In the genomic region with DNA sequence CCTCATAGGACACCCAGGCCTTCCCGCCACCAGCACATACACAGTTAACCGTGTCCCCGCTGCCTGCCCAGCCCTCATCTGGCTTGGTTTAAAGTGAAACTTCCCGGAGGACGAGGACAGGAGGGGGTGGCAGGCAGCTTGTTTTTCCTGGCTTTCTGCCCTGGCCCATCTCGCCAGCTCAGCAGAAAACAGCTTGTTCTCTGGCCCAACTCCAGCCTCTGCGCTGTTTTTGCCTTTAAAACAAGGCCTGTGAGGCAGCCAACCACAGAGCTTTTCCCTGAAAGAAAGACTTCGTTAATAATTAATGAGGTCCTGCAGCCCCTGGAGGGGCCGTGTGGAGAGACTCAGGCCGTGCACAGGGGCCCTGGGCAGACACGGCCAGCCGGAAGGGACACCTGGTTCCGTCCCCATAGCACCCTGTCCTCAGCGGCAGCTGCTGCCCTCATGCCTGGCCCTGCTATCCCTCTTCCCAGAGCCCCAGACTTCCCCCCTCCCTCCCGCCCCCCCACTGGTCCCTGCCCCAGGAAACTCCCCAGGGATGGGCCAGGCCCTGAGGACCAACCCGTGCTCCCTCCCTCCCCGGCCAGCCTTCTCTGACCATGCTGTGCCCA, we compare ENCODE assay signal across 8 cellular contexts.
DNase-seq lines count a peak whose midpoint lies in the region; ATAC-seq and TF ChIP-seq lines count a peak whose summit lies in the region.

No MANE protein-coding gene starts in this region.

- H3K4me3 ChIP-seq in ACC112 (ENCODE audit: low read depth, low read length), result peak overlapping the region; percentile 52; the same call in 1 of the 2 replicates
- H3K4me3 ChIP-seq in heart left ventricle, result peak overlapping the region in 7 of 12 donors; percentile 0 to 29 (median 11)

- H3K27me3 ChIP-seq in ACC112 (ENCODE audit: insufficient read depth, low read length) (no peaks in the 10 kb centered on the region), heart left ventricle (no peaks in the 10 kb centered on the region)

- H3K9me3 ChIP-seq in heart left ventricle, result no peaks in the 10 kb centered on the region

- H3K36me3 Mint-ChIP-seq in activated naive CD8-positive, alpha-beta T cell treated with anti-CD3 and anti-CD28 coated beads, Interleukin-2, amount 50 U/mL, for 24 hours (ENCODE audit: low read depth), result peaks cover 3% of the 10 kb centered on the region

- H3K4me1 Mint-ChIP-seq in activated naive CD8-positive, alpha-beta T cell treated with anti-CD3 and anti-CD28 coated beads, Interleukin-2, amount 50 U/mL, for 24 hours, result no peaks in the 10 kb centered on the region

- H3K27me3 Mint-ChIP-seq in activated naive CD8-positive, alpha-beta T cell treated with anti-CD3 and anti-CD28 coated beads, Interleukin-2, amount 50 U/mL, for 24 hours, result peaks cover 5% of the 10 kb centered on the region

- no peak for TF ChIP-seq CTCF in heart left ventricle (IDR thresholded peaks at IDR 0.05)

- intact Hi-C loops in heart left ventricle (cut with DNase I), result loop anchor here in 8 of 10 donors (2.0 to 10.0 kb wide), 8 partner anchors 28 to 113 kb away; a partner anchor contains a TSS

- ATAC-seq in heart left ventricle, result peak; percentile 81 to 89 (median 83)
- no peak for ATAC-seq in activated naive CD8-positive, alpha-beta T cell treated with anti-CD3 and anti-CD28 coated beads, Interleukin-2, amount 50 U/mL, for 24 hours
- ATAC-seq in HG02763 (IDR thresholded peaks at IDR 0.05; ENCODE audit: unreplicated experiment), result no peak

- DNase-seq in M059J (ENCODE audit: low read depth) (peak; percentile 95), amygdala (lab: John Stamatoyannopoulos, UW) (peak in 55 of 56 donors; percentile 64 to 97 (median 89)), heart left ventricle (peak; percentile 94 to 98 (median 96)), renal cortical epithelial cell (ENCODE audit: low read depth) (peak; percentile 98), 8988T (no peak)
- DNase-seq in activated naive CD8-positive, alpha-beta T cell treated with anti-CD3 and anti-CD28 coated beads, Interleukin-2, amount 50 U/mL, for 24 hours, result no peak

- 0 to 12% (median 2%) methylated on average over 8 to 17 of the region's 17 CpGs for WGBS in heart left ventricle, 4 donors

- H3K79me2 ChIP-seq in ACC112 (ENCODE audit: control insufficient read depth, insufficient read depth, low read length, unreplicated experiment), result no peaks in the 10 kb centered on the region

- H3K36me3 ChIP-seq in ACC112 (ENCODE audit: insufficient read depth, low read length) (peaks cover 9% of the 10 kb centered on the region; the same call in 1 of the 2 replicates), heart left ventricle (peaks cover 0 to 56% (median 28%) of the 10 kb centered on the region in 9 donors)

- H3K4me3 Mint-ChIP-seq in activated naive CD8-positive, alpha-beta T cell treated with anti-CD3 and anti-CD28 coated beads, Interleukin-2, amount 50 U/mL, for 24 hours, result no peak overlapping the region

- TF ChIP-seq POLR2A in heart left ventricle (IDR thresholded peaks at IDR 0.05), result no peak

- H3K27ac ChIP-seq in ACC112 (ENCODE audit: low read depth, low read length), result peak overlapping the region; percentile 59
- peak overlapping the region; percentile 70 to 91 (median 84) for H3K27ac ChIP-seq in heart left ventricle

- H3K4me1 ChIP-seq in ACC112 (ENCODE audit: control insufficient read depth, insufficient read depth, low read length, unreplicated experiment) (peaks cover 27% of the 10 kb centered on the region), heart left ventricle (peaks cover 4 to 88% (median 58%) of the 10 kb centered on the region in 12 donors)

- H3K27ac Mint-ChIP-seq in activated naive CD8-positive, alpha-beta T cell treated with anti-CD3 and anti-CD28 coated beads, Interleukin-2, amount 50 U/mL, for 24 hours, result no peak overlapping the region

- no peaks in the 10 kb centered on the region for H3K9me3 Mint-ChIP-seq in activated naive CD8-positive, alpha-beta T cell treated with anti-CD3 and anti-CD28 coated beads, Interleukin-2, amount 50 U/mL, for 24 hours

- H2AFZ ChIP-seq in ACC112 (ENCODE audit: low read length, unreplicated experiment), result no peak overlapping the region

Comparison
In these comparisons a context has a peak if more than half of its experiments do, and no peak if none do; other contexts are left out.
1. DNase-seq: peak in M059J (single experiment), amygdala (55 of 56), heart left ventricle (5 of 5) and renal cortical epithelial cell (single experiment); none in 8988T (single experiment) and activated naive CD8-positive, alpha-beta T cell treated with anti-CD3 and anti-CD28 coated beads, Interleukin-2, amount 50 U/mL, for 24 hours (single experiment).
2. ATAC-seq: peak in heart left ventricle (4 of 4); none in activated naive CD8-positive, alpha-beta T cell treated with anti-CD3 and anti-CD28 coated beads, Interleukin-2, amount 50 U/mL, for 24 hours (single experiment) and HG02763 (single experiment).